Comparison of ENCODE assay signal across 10 cellular contexts in genomic region chr9:97237311-97237786, GRCh38.
A peak's percentile ranks its signal among the peaks of the same experiment; 100 is the strongest.
DNase-seq lines count a peak whose midpoint lies in the region; ATAC-seq and TF ChIP-seq lines count a peak whose summit lies in the region.
"Had no signal": no experiment of that assay in that cellular context is flagged by ENCODE, and none has a peak within 500 bp of the region (broad histone marks: within the 10 kb centered on the region; RNA-seq: fewer than 3 reads in every experiment).

No MANE protein-coding gene starts in this region.

- no peaks in the 10 kb centered on the region for H3K4me1 ChIP-seq in testis
- H3K4me1 ChIP-seq: BLaER1 treated with 17β-estradiol and CSF1 and Interleukin-3, amounts not matched to agents 10 nM and 100 nM; parathyroid adenoma had no signal

- WGBS in testis, 2 donors, result 35 to 52% methylated on average over 21 of the region's 23 CpGs

- H3K4me1 Mint-ChIP-seq in activated naive CD4-positive, alpha-beta T cell treated with anti-CD3 and anti-CD28 coated beads, Interleukin-2, amount 10 ng/mL, durations not matched to agents 7 days and 5 days, result peaks cover 26% of the 10 kb centered on the region
- H3K4me1 Mint-ChIP-seq in activated T-helper 17 cell treated with anti-CD3 and anti-CD28 coated beads, Interleukin-2, amount 50 U/mL, for 72 hours, result peaks cover 6% of the 10 kb centered on the region

- H3K36me3 ChIP-seq in testis (ENCODE audit: low read depth, missing control alignments), result no peaks in the 10 kb centered on the region
- H3K36me3 ChIP-seq: BLaER1 treated with 17β-estradiol and CSF1 and Interleukin-3, amounts not matched to agents 10 nM and 100 nM had no signal

- peak overlapping the region; percentile 40 to 70 for H3K27ac ChIP-seq in testis
- H3K27ac ChIP-seq: BLaER1 treated with 17β-estradiol and CSF1 and Interleukin-3, amounts not matched to agents 10 nM and 100 nM had no signal

- H3K27me3 ChIP-seq in testis, result no peaks in the 10 kb centered on the region
- H3K27me3 ChIP-seq: BLaER1 treated with 17β-estradiol and CSF1 and Interleukin-3, amounts not matched to agents 10 nM and 100 nM had no signal

- peaks cover 1% of the 10 kb centered on the region for H3K36me3 Mint-ChIP-seq in activated naive CD4-positive, alpha-beta T cell treated with anti-CD3 and anti-CD28 coated beads, Interleukin-2, amount 10 ng/mL, durations not matched to agents 7 days and 5 days
- H3K36me3 Mint-ChIP-seq in activated T-helper 17 cell treated with anti-CD3 and anti-CD28 coated beads, Interleukin-2, amount 50 U/mL, for 72 hours (ENCODE audit: low read depth), result no peaks in the 10 kb centered on the region

- intact Hi-C loops in testis (cut with DNase I; ENCODE audit: low total_unique reads), result no loop called here

- no peaks in the 10 kb centered on the region for H3K9me3 ChIP-seq in testis

- peaks cover 3% of the 10 kb centered on the region for H3K27me3 Mint-ChIP-seq in activated naive CD4-positive, alpha-beta T cell treated with anti-CD3 and anti-CD28 coated beads, Interleukin-2, amount 10 ng/mL, durations not matched to agents 7 days and 5 days
- no peaks in the 10 kb centered on the region for H3K27me3 Mint-ChIP-seq in activated T-helper 17 cell treated with anti-CD3 and anti-CD28 coated beads, Interleukin-2, amount 50 U/mL, for 72 hours

- CTCF ChIA-PET in activated naive CD4-positive, alpha-beta T cell treated with anti-CD3 and anti-CD28 coated beads, Interleukin-2, amount 10 ng/mL, durations not matched to agents 7 days and 5 days (lab: Charles Lee), result no interaction called here

- no peak for ATAC-seq in activated T-helper 17 cell treated with anti-CD3 and anti-CD28 coated beads, Interleukin-2, amount 50 U/mL, for 72 hours (replicated peaks)
- ATAC-seq in GM18867 (IDR thresholded peaks at IDR 0.05; ENCODE audit: unreplicated experiment) (no peak), HG03378 (IDR thresholded peaks at IDR 0.05; ENCODE audit: unreplicated experiment) (no peak)

- peak overlapping the region; percentile 61 to 84 for H3K4me3 ChIP-seq in testis
- H3K4me3 ChIP-seq: BLaER1 treated with 17β-estradiol and CSF1 and Interleukin-3, amounts not matched to agents 10 nM and 100 nM had no signal

- no peaks in the 10 kb centered on the region for H3K9me3 Mint-ChIP-seq in activated naive CD4-positive, alpha-beta T cell treated with anti-CD3 and anti-CD28 coated beads, Interleukin-2, amount 10 ng/mL, durations not matched to agents 7 days and 5 days
- H3K9me3 Mint-ChIP-seq in activated T-helper 17 cell treated with anti-CD3 and anti-CD28 coated beads, Interleukin-2, amount 50 U/mL, for 72 hours, result no peaks in the 10 kb centered on the region

- peak overlapping the region; percentile 93 for H3K4me3 Mint-ChIP-seq in activated naive CD4-positive, alpha-beta T cell treated with anti-CD3 and anti-CD28 coated beads, Interleukin-2, amount 10 ng/mL, durations not matched to agents 7 days and 5 days
- peak overlapping the region; percentile 91 for H3K4me3 Mint-ChIP-seq in activated T-helper 17 cell treated with anti-CD3 and anti-CD28 coated beads, Interleukin-2, amount 50 U/mL, for 72 hours

- TF ChIP-seq CTCF in testis (IDR thresholded peaks at IDR 0.05), result no peak

- no peak for DNase-seq in activated naive CD4-positive, alpha-beta T cell treated with anti-CD3 and anti-CD28 coated beads, Interleukin-2, amount 10 ng/mL, durations not matched to agents 7 days and 5 days
- DNase-seq in activated naive CD4-positive, alpha-beta T cell treated with anti-CD3 and anti-CD28 coated beads, Interleukin-2, amount 50 U/mL, for 16 hours, result no peak
- DNase-seq in iPS-NIHi7 (ENCODE audit: extremely low spot score) (peak; percentile 34), testis (no peak), dedifferentiated amniotic fluid mesenchymal stem cell (ENCODE audit: extremely low spot score) (no peak)

- TF ChIP-seq POLR2A in testis (IDR thresholded peaks at IDR 0.05), result no peak

- peak overlapping the region; percentile 97 for H3K27ac Mint-ChIP-seq in activated naive CD4-positive, alpha-beta T cell treated with anti-CD3 and anti-CD28 coated beads, Interleukin-2, amount 10 ng/mL, durations not matched to agents 7 days and 5 days
- H3K27ac Mint-ChIP-seq in activated T-helper 17 cell treated with anti-CD3 and anti-CD28 coated beads, Interleukin-2, amount 50 U/mL, for 72 hours, result peak overlapping the region; percentile 83
